In genomic region chr6:166341464-166341863, GRCh38 we compare ENCODE assay signal across 9 cellular contexts. TPM values are rescaled to one million over a fixed set of nuclear protein-coding genes. Genes with fewer than 3 reads are reported as not detected.
DNase-seq lines count a peak whose midpoint lies in the region; ATAC-seq and TF ChIP-seq lines count a peak whose summit lies in the region.
"Had no signal": no experiment of that assay in that cellular context is flagged by ENCODE, and none has a peak within 500 bp of the region (broad histone marks: within the 10 kb centered on the region; RNA-seq: fewer than 3 reads in every experiment).

No MANE protein-coding gene starts in this region.

- peaks cover 14% of the 10 kb centered on the region for H3K4me1 Mint-ChIP-seq in T-helper 2 cell treated with Interferon-gamma antibody and Interleukin-4, amounts not matched to agents 5 μg/mL and 100 μg/mL, for 36 hours (ENCODE audit: low read depth)

- H3K27me3 Mint-ChIP-seq in T-helper 2 cell treated with Interferon-gamma antibody and Interleukin-4, amounts not matched to agents 5 μg/mL and 100 μg/mL, for 36 hours (ENCODE audit: low read depth) = peaks cover 2% of the 10 kb centered on the region

- H3K9me3 ChIP-seq in gastroesophageal sphincter = no peaks in the 10 kb centered on the region
- no peaks in the 10 kb centered on the region for H3K9me3 ChIP-seq in spleen

- peaks cover 0 to 15% of the 10 kb centered on the region in 2 donors for H3K36me3 ChIP-seq in gastroesophageal sphincter
- peaks cover 0 to 32% (median 9%) of the 10 kb centered on the region in 6 donors for H3K36me3 ChIP-seq in spleen

- no peak for TF ChIP-seq CTCF in HL-60 (IDR thresholded peaks at IDR 0.05; ENCODE audit: insufficient read depth, low read length)
- TF ChIP-seq CTCF in gastroesophageal sphincter (IDR thresholded peaks at IDR 0.05) = no peak
- TF ChIP-seq CTCF in spleen (IDR thresholded peaks at IDR 0.05 in 8 of 11, conservative IDR thresholded peaks at IDR 0.05 in 3 of 11) = no peak

- H3K36me3 Mint-ChIP-seq in T-helper 2 cell treated with Interferon-gamma antibody and Interleukin-4, amounts not matched to agents 5 μg/mL and 100 μg/mL, for 36 hours (ENCODE audit: low read depth) = peaks cover 12% of the 10 kb centered on the region

- DNase-seq in HL-60 (ENCODE audit: low read depth in 1 of 2, low spot score in 1 of 2) (peak; percentile 51 to 65), spleen (no peak), SW480 (ENCODE audit: low spot score) (no peak), NCI-H524 treated with DMSO at 0.1 percent for 48 hours (lab: John Stamatoyannopoulos, UW) (no peak), NCI-H345 (lab: John Stamatoyannopoulos, UW) (no peak), ecto neural progenitor cell (ENCODE audit: low spot score) (no peak)
- no peak for DNase-seq in T-helper 2 cell treated with Interferon-gamma antibody and Interleukin-4, amounts not matched to agents 5 μg/mL and 100 μg/mL, for 36 hours (ENCODE audit: low spot score)
- DNase-seq: NCI-H2227 treated with DMSO at 0.1 percent for 48 hours had no signal

- ATAC-seq in gastroesophageal sphincter = no peak

- intact Hi-C loops in spleen (cut with DNase I; ENCODE audit: low total_unique reads) = no loop called here

- H3K27ac ChIP-seq in HL-60 (replicated peaks) (peak overlapping the region; percentile 99), gastroesophageal sphincter (peak overlapping the region in 2 of 4 donors; percentile 92 to 95), spleen (peak overlapping the region; percentile 96 to 100 (median 99))

- TF ChIP-seq POLR2A in gastroesophageal sphincter (IDR thresholded peaks at IDR 0.05) (no peak), spleen (IDR thresholded peaks at IDR 0.05) (no peak)

- peak overlapping the region; percentile 84 for H3K4me3 ChIP-seq in HL-60 (replicated peaks; ENCODE audit: insufficient read depth, low read length)
- H3K4me3 ChIP-seq in gastroesophageal sphincter = peak overlapping the region; percentile 93 to 99
- peak overlapping the region; percentile 76 to 96 (median 86) for H3K4me3 ChIP-seq in spleen

- H3K27me3 ChIP-seq in HL-60 (ENCODE audit: insufficient read depth, poor library complexity, severe bottlenecking) (no peaks in the 10 kb centered on the region), gastroesophageal sphincter (no peaks in the 10 kb centered on the region), spleen (replicated peaks in 1 of 7) (no peaks in the 10 kb centered on the region)

- no peak for TF ChIP-seq EP300 in gastroesophageal sphincter (IDR thresholded peaks at IDR 0.05)

- peak overlapping the region; percentile 91 for H3K27ac Mint-ChIP-seq in T-helper 2 cell treated with Interferon-gamma antibody and Interleukin-4, amounts not matched to agents 5 μg/mL and 100 μg/mL, for 36 hours

- H3K4me1 ChIP-seq in gastroesophageal sphincter = peaks cover 0 to 55% (median 19%) of the 10 kb centered on the region in 3 donors
- H3K4me1 ChIP-seq in spleen = peaks cover 26 to 68% (median 57%) of the 10 kb centered on the region in 6 donors

- H3K9me3 Mint-ChIP-seq in T-helper 2 cell treated with Interferon-gamma antibody and Interleukin-4, amounts not matched to agents 5 μg/mL and 100 μg/mL, for 36 hours = no peaks in the 10 kb centered on the region

- 38 to 43% methylated on average over 7 of the region's 7 CpGs for WGBS in gastroesophageal sphincter (ENCODE audit: low coverage in 1 of 2), 2 donors
- 3 to 14% (median 8%) methylated on average over 7 of the region's 7 CpGs for WGBS in spleen, 5 donors

- peak overlapping the region; percentile 86 for H3K4me3 Mint-ChIP-seq in T-helper 2 cell treated with Interferon-gamma antibody and Interleukin-4, amounts not matched to agents 5 μg/mL and 100 μg/mL, for 36 hours

RNA-seq across cellular contexts. Expression of gene SFT2D1, which starts 0.9 kb away (rescaled TPM):
- total RNA-seq in gastroesophageal sphincter (10 to 100 TPM; 21.4 to 32.2 (median 26.1) TPM), spleen (10 to 100 TPM; 46.0 to 66.4 (median 51.9) TPM)
- 10 to 100 TPM; 58.8 to 71.0 (median 69.7) TPM for polyA plus RNA-seq in spleen

RNA-seq across cellular contexts. Expression of gene PRR18, which starts 33.3 kb away (rescaled TPM):
- total RNA-seq in gastroesophageal sphincter = not detected
- total RNA-seq in spleen = under 1 TPM in 2 of 7 donors, not detected in 5; 0.28 to 0.30 TPM
- polyA plus RNA-seq in spleen = under 1 TPM in 2 of 3 donors, not detected in 1; 0.03 to 0.08 TPM

RNA-seq across cellular contexts. Expression of gene MPC1, which starts 41.3 kb away (rescaled TPM):
- total RNA-seq in gastroesophageal sphincter (10 to 100 TPM; 57.9 to 93.2 (median 72.8) TPM), spleen (10 to 100 TPM; 29.1 to 56.8 (median 34.5) TPM)
- polyA plus RNA-seq in spleen = 10 to 100 TPM; 49.5 to 58.6 (median 52.4) TPM

Comparison
In these comparisons a context has a peak if more than half of its experiments do, and no peak if none do; other contexts are left out.
1. DNase-seq: peak in HL-60 (2 of 2); none in T-helper 2 cell treated with Interferon-gamma antibody and Interleukin-4, amounts not matched to agents 5 μg/mL and 100 μg/mL, for 36 hours (single experiment), spleen (single experiment), SW480 (single experiment), NCI-H524 treated with DMSO at 0.1 percent for 48 hours (single experiment), NCI-H345 (single experiment) and ecto neural progenitor cell (single experiment).
2. Peak in every context shown above with its lines, with median percentiles within 50 percentile points of each other: H3K4me3 ChIP-seq.